ENCODE assay signal across 10 cellular contexts in genomic region chr11:74634537-74634936, GRCh38. TPM values are rescaled to one million over a fixed set of nuclear protein-coding genes. Genes with fewer than 3 reads are reported as not detected.
DNase-seq lines count a peak whose midpoint lies in the region; ATAC-seq, FAIRE-seq and TF ChIP-seq lines count a peak whose summit lies in the region.
"Had no signal": no experiment of that assay in that cellular context is flagged by ENCODE, and none has a peak within 500 bp of the region (broad histone marks: within the 10 kb centered on the region; RNA-seq: fewer than 3 reads in every experiment).

No MANE protein-coding gene starts in this region.

- peak; percentile 75 for FAIRE-seq in K562 (lab: Jason Lieb, UNC)

- peaks cover 0 to 13% of the 10 kb centered on the region in 2 experiments; a peak in 4 of 5 replicates for H3K4me1 ChIP-seq in K562 (replicated peaks in 1 of 2; ENCODE audit: control insufficient read depth in 2 of 2, insufficient read depth in 2 of 2, low read length in 2 of 2)
- H3K4me1 ChIP-seq in CD4-positive, alpha-beta memory T cell (ENCODE audit: insufficient read depth, low read length) = no peaks in the 10 kb centered on the region

- H2AFZ ChIP-seq in K562 (ENCODE audit: low read depth, low read length) = no peak overlapping the region

- ATAC-seq in K562 (peak; percentile 93), left colon (peak; percentile 93)

- peaks cover 72 to 78% of the 10 kb centered on the region in 2 donors for H3K36me3 Mint-ChIP-seq in CD4-positive, alpha-beta memory T cell

- no peaks in the 10 kb centered on the region for H3K27me3 Mint-ChIP-seq in CD4-positive, alpha-beta memory T cell
- H3K27me3 Mint-ChIP-seq: naive B cell had no signal

- 20% methylated on average over 4 of the region's 4 CpGs for WGBS in K562 (ENCODE audit: insufficient coverage, low coverage, missing lambda C conversion rate)

- peak; percentile 53 to 68 (median 62) for TF ChIP-seq CTCF in K562 (IDR thresholded peaks at IDR 0.05 in 2 of 3, conservative IDR thresholded peaks at IDR 0.05 in 1 of 3; ENCODE audit: insufficient read depth in 2 of 3, low read depth in 1 of 3, low read length in 3 of 3)
- TF ChIP-seq CTCF in GM10266 (IDR thresholded peaks at IDR 0.05; ENCODE audit: control insufficient read depth, insufficient read depth, low read depth, missing control alignments) = no peak

- H3K4me3 ChIP-seq in K562 = no peak overlapping the region
- no peak overlapping the region for H3K4me3 ChIP-seq in CD4-positive, alpha-beta memory T cell (ENCODE audit: low read length in 2 of 2)

- no peaks in the 10 kb centered on the region for H4K20me1 ChIP-seq in K562 (replicated peaks; ENCODE audit: control insufficient read depth, insufficient read depth, low read length)

- no peaks in the 10 kb centered on the region for H3K9me1 ChIP-seq in K562 (ENCODE audit: control insufficient read depth, insufficient read depth, low read length)

- H3K79me2 ChIP-seq in K562 (ENCODE audit: control insufficient read depth, insufficient read depth, low read length) = no peaks in the 10 kb centered on the region

- H3K9ac ChIP-seq in K562 (ENCODE audit: insufficient read depth in 1 of 2, low read depth in 2 of 2, low read length in 2 of 2) = no peak overlapping the region

- POLR2A ChIA-PET in K562 (lab: Yijun Ruan, JAX) = interaction anchor here (0.7 to 1.3 kb wide), 3 partner anchors 12 to 479 kb away, joined by 3 to 4 read pairs (median 3); no protein-coding TSS in a partner anchor
- POLR2A ChIA-PET in CD4-positive, alpha-beta memory T cell (lab: Charles Lee; ENCODE audit: partially characterized antibody) = no interaction called here

- TF ChIP-seq EP300 in K562 (IDR thresholded peaks at IDR 0.05; ENCODE audit: low read length) = no peak

- in situ Hi-C loops in K562 (cut with MboI) = loop anchor here (5.0 kb wide), 1 partner anchor 53 kb away; no protein-coding TSS in a partner anchor

- H3K4me1 Mint-ChIP-seq in CD4-positive, alpha-beta memory T cell = no peaks in the 10 kb centered on the region
- H3K4me1 Mint-ChIP-seq: naive B cell had no signal

- no peak overlapping the region for H3K4me3 Mint-ChIP-seq in CD4-positive, alpha-beta memory T cell
- H3K4me3 Mint-ChIP-seq: naive B cell had no signal

- no peaks in the 10 kb centered on the region for H3K9me3 Mint-ChIP-seq in CD4-positive, alpha-beta memory T cell
- H3K9me3 Mint-ChIP-seq: naive B cell had no signal

- H3K27ac Mint-ChIP-seq in CD4-positive, alpha-beta memory T cell = no peak overlapping the region

- TF ChIP-seq POLR2A in K562 (conservative IDR thresholded peaks at IDR 0.05) = no peak

- TF ChIP-seq RAD21 in K562 (CRISPR knock-in tag; conservative IDR thresholded peaks at IDR 0.05 in 1 of 2, IDR thresholded peaks at IDR 0.05 in 1 of 2) = peak in 1 of 2 experiments; percentile 67; a peak in 3 of 4 replicates

- no peaks in the 10 kb centered on the region for H3K9me3 ChIP-seq in K562 (replicated peaks; ENCODE audit: control insufficient read depth, insufficient read depth, low read depth, low read length)
- no peaks in the 10 kb centered on the region for H3K9me3 ChIP-seq in CD4-positive, alpha-beta memory T cell (ENCODE audit: control insufficient read depth in 1 of 2, low read length in 2 of 2)

- DNase-seq in AG08396 (ENCODE audit: low spot score) = peak; percentile 12
- DNase-seq in HuH-7 (ENCODE audit: low spot score) = peak; percentile 8
- peak; percentile 32 to 68 (median 50) for DNase-seq in K562 (ENCODE audit: extremely low read depth in 1 of 4, low spot score in 3 of 4)
- DNase-seq in left colon = no peak
- no peak for DNase-seq in NCI-H1930 (lab: John Stamatoyannopoulos, UW)
- no peak for DNase-seq in stimulated activated naive CD4-positive, alpha-beta T cell (lab: John Stamatoyannopoulos, UW)
- no peak for DNase-seq in CD4-positive, alpha-beta memory T cell
- no peak for DNase-seq in GM10266 (ENCODE audit: extremely low spot score)
- DNase-seq: activated effector memory CD4-positive, alpha-beta T cell treated with Interleukin-2 at 50 U/mL for 16 hours; naive B cell had no signal

- no peaks in the 10 kb centered on the region for H3K27me3 ChIP-seq in K562 (ENCODE audit: control insufficient read depth in 2 of 2, insufficient read depth in 2 of 2, low read length in 2 of 2)
- no peaks in the 10 kb centered on the region for H3K27me3 ChIP-seq in CD4-positive, alpha-beta memory T cell (ENCODE audit: insufficient read depth, low read length)

- BruUV-seq in K562 (replicated peaks; lab: Mats Ljungman, UMichigan) = no TSS peak

- CTCF ChIA-PET in K562 (lab: Yijun Ruan, JAX; ENCODE audit: low intra/inter-chr PET ratio) = interaction anchor here (0.6 to 1.2 kb wide), 2 partner anchors 105 to 242 kb away, joined by 4 read pairs; no protein-coding TSS in a partner anchor
- CTCF ChIA-PET in CD4-positive, alpha-beta memory T cell (lab: Charles Lee; ENCODE audit: partially characterized antibody) = no interaction called here

- no peak overlapping the region for H3K27ac ChIP-seq in K562 (ENCODE audit: extremely low read depth, low read depth, low read length)
- no peak overlapping the region for H3K27ac ChIP-seq in CD4-positive, alpha-beta memory T cell (ENCODE audit: low read depth, low read length)

- no peak overlapping the region for H3K4me2 ChIP-seq in K562 (ENCODE audit: insufficient read depth, low read length)

- intact Hi-C loops in K562 (cut with micrococcal nuclease) = loop anchor here (2.0 to 5.0 kb wide), 2 partner anchors 68 to 92 kb away; no protein-coding TSS in a partner anchor
- intact Hi-C loops in left colon (cut with DNase I, micrococcal nuclease) = no loop called here
- intact Hi-C loops in CD4-positive, alpha-beta memory T cell (cut with micrococcal nuclease) = no loop called here

- peaks cover 58% of the 10 kb centered on the region for H3K36me3 ChIP-seq in K562 (ENCODE audit: control insufficient read depth, insufficient read depth, low read length)
- peaks cover 13% of the 10 kb centered on the region for H3K36me3 ChIP-seq in CD4-positive, alpha-beta memory T cell (ENCODE audit: insufficient read depth, low read length)

TF ChIP-seq in K562, 482 proteins besides CTCF, POLR2A, EP300 and RAD21 (continues in another document):
- TF ChIP-seq ZFPM2 (CRISPR knock-in tag; IDR thresholded peaks at IDR 0.05) = no peak
- no peak for TF ChIP-seq DIDO1 (tag; IDR thresholded peaks at IDR 0.05; ENCODE audit: low read depth)
- no peak for TF ChIP-seq ZC3H11A (IDR thresholded peaks at IDR 0.05; ENCODE audit: low read depth, low read length)
- no peak for TF ChIP-seq NR4A1 (CRISPR knock-in tag; IDR thresholded peaks at IDR 0.05)
- no peak for TF ChIP-seq NR4A1 (tag; IDR thresholded peaks at IDR 0.05)
- TF ChIP-seq BRCA1 (IDR thresholded peaks at IDR 0.05) = no peak
- no peak for TF ChIP-seq BRCA1 (CRISPR knock-in tag; IDR thresholded peaks at IDR 0.05)
- no peak for TF ChIP-seq TFE3 (CRISPR knock-in tag; IDR thresholded peaks at IDR 0.05)
- TF ChIP-seq, protein P1, sequence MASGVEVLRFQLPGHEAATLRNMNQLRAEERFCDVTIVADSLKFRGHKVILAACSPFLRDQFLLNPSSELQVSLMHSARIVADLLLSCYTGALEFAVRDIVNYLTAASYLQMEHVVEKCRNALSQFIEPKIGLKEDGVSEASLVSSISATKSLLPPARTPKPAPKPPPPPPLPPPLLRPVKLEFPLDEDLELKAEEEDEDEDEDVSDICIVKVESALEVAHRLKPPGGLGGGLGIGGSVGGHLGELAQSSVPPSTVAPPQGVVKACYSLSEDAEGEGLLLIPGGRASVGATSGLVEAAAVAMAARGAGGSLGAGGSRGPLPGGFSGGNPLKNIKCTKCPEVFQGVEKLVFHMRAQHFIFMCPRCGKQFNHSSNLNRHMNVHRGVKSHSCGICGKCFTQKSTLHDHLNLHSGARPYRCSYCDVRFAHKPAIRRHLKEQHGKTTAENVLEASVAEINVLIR (CRISPR knock-in tag; IDR thresholded peaks at IDR 0.05) = no peak

RNA-seq across cellular contexts. Expression of gene POLD3, which starts 42.2 kb away (rescaled TPM):
- 24.4 and 43.5 TPM in 2 replicates for total RNA-seq in K562 (2011; cell fraction: chromatin; rRNA removed; ENCODE audit: low replicate concordance)
- 6.7 and 11.4 TPM in 2 replicates for total RNA-seq in K562 (2011; cell fraction: nucleolus; rRNA removed)
- 21.4 and 33.4 TPM in 2 replicates for total RNA-seq in K562 (2011; cell fraction: nucleoplasm; rRNA removed)
- total RNA-seq in K562 (2014; rRNA removed) (10.6 and 11.9 TPM in 2 replicates), K562 (2014; rRNA removed; fragmentation: Illumina TruSeq; extraction: Trizol) (21.6 and 26.1 TPM in 2 replicates), K562 (2015; rRNA removed; fragmentation: Illumina TruSeq; extraction: Trizol) (22.4 and 24.6 TPM in 2 replicates), K562 (2021) (20.9 and 22.1 TPM in 2 replicates), left colon (10 to 100 TPM; 21.0 to 33.3 TPM)
- polyA plus RNA-seq in K562 (2011; rRNA removed) (36.9 and 40.1 TPM in 2 replicates), K562 (2014; fragmentation: Illumina TruSeq; extraction: Trizol) (21.6 and 25.2 TPM in 2 replicates), K562 (2014; fragmentation: Nextera tagmentation; extraction: Ambion mirVana) (10 to 100 TPM; 27.2 to 28.6 TPM), K562 (2014; rRNA removed) (19.5 and 20.8 TPM in 2 replicates)
- polyA plus RNA-seq in K562 (2011; cell fraction: cytosol; rRNA removed) = 12.5 and 13.1 TPM in 2 replicates
- 45.2 and 49.2 TPM in 2 replicates for polyA plus RNA-seq in K562 (2011; cell fraction: nucleus; rRNA removed)
- polyA plus RNA-seq in K562 (2012) = 13.1 and 17.4 TPM in 2 replicates
- polyA minus RNA-seq in K562 (2011; rRNA and poly(A)+ RNA removed) = 31.6 and 36.8 TPM in 2 replicates
- 6.3 and 11.5 TPM in 2 replicates for polyA minus RNA-seq in K562 (2011; cell fraction: cytosol; rRNA and poly(A)+ RNA removed)
- polyA minus RNA-seq in K562 (2011; cell fraction: nucleus; rRNA and poly(A)+ RNA removed) = 16.2 and 25.9 TPM in 2 replicates
- 10 to 100 TPM; 15.0 to 16.8 TPM for total RNA-seq in CD4-positive, alpha-beta memory T cell
- 10 to 100 TPM; 17.0 to 20.3 TPM for polyA plus RNA-seq in CD4-positive, alpha-beta memory T cell

Comparison
In these comparisons a context has a peak if more than half of its experiments do, and no peak if none do; other contexts are left out.
1. DNase-seq: peak in AG08396 (single experiment), HuH-7 (single experiment) and K562 (4 of 4); none in left colon (0 of 2), NCI-H1930 (0 of 2), stimulated activated naive CD4-positive, alpha-beta T cell (0 of 6), CD4-positive, alpha-beta memory T cell (0 of 5) and GM10266 (single experiment).